ENCODE assay signal across 21 cellular contexts in the genomic region with DNA sequence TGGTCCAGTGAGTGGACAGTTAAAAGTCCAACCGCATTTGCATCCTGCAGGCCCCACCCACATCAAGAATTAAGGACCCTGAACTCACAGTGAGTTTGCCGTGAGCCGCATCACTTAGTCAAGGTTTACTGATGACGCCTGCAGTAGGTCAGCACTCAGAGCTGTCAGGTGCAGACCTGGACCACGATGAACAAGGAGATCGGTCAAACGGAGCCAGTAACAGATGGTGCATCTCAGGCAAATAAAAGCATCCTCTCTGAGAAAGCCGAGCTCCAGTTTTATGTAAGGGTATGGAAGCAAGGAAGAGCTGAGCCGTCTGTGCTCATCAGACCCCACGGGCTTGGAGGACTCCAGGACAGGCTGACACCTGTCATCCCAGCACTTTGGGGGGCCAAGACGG. TPM values are rescaled to one million over a fixed set of nuclear protein-coding genes. Genes with fewer than 3 reads are reported as not detected.
DNase-seq lines count a peak whose midpoint lies in the region; ATAC-seq and TF ChIP-seq lines count a peak whose summit lies in the region.
"Had no signal": no experiment of that assay in that cellular context is flagged by ENCODE, and none has a peak within 500 bp of the region (broad histone marks: within the 10 kb centered on the region; RNA-seq: fewer than 3 reads in every experiment).

No MANE protein-coding gene starts in this region.

- peaks cover 80% of the 10 kb centered on the region for H3K79me2 ChIP-seq in DOHH2 (ENCODE audit: control insufficient read depth, low read length)
- peaks cover 8% of the 10 kb centered on the region for H3K79me2 ChIP-seq in smooth muscle cell (ENCODE audit: low read depth)

- peaks cover 18 to 61% of the 10 kb centered on the region in 2 experiments for H3K79me1 ChIP-seq in IMR-90 (ENCODE audit: low read depth in 1 of 2, low read length in 2 of 2)

- no peak overlapping the region for H3K56ac ChIP-seq in IMR-90 (ENCODE audit: extremely low read depth, insufficient read depth, low read length)

- TF ChIP-seq RAD21 in IMR-90 (IDR thresholded peaks at IDR 0.05; ENCODE audit: low read length), result no peak

- H2AK5ac ChIP-seq in IMR-90 (ENCODE audit: low read depth, low read length), result no peak overlapping the region

- H3K4me3 ChIP-seq in DOHH2 (ENCODE audit: low read length) (peak overlapping the region; percentile 94), IMR-90 (ENCODE audit: insufficient read depth, low read depth, low read length) (no peak overlapping the region), brain microvascular endothelial cell (ENCODE audit: low read depth, low read length) (no peak overlapping the region), smooth muscle cell (no peak overlapping the region)
- H3K4me3 ChIP-seq: MG63 had no signal

- no peak for TF ChIP-seq CTCF in DOHH2 (IDR thresholded peaks at IDR 0.05; ENCODE audit: low read depth, low read length, poor library complexity, severe bottlenecking)
- TF ChIP-seq CTCF in IMR-90 (conservative IDR thresholded peaks at IDR 0.05; ENCODE audit: low read depth, low read length), result no peak
- no peak for TF ChIP-seq CTCF in nephron (IDR thresholded peaks at IDR 0.05; ENCODE audit: unreplicated experiment in 3 of 3)
- no peak for TF ChIP-seq CTCF in GM10266 (IDR thresholded peaks at IDR 0.05; ENCODE audit: control insufficient read depth, insufficient read depth, low read depth, missing control alignments)
- no peak for TF ChIP-seq CTCF in brain microvascular endothelial cell (IDR thresholded peaks at IDR 0.05; ENCODE audit: low read depth, low read length, missing control alignments)
- no peak for TF ChIP-seq CTCF in smooth muscle cell (IDR thresholded peaks at IDR 0.05; ENCODE audit: borderline replicate concordance, insufficient read depth, poor library complexity, severe bottlenecking)

- no peak for ATAC-seq in IMR-90 (ENCODE audit: low read depth)
- ATAC-seq: Panc1 had no signal

- H3K9me2 ChIP-seq in DOHH2 (replicated peaks; ENCODE audit: control insufficient read depth, low read length), result no peaks in the 10 kb centered on the region

- H4K5ac ChIP-seq in IMR-90 (ENCODE audit: low read depth, low read length), result no peak overlapping the region

- no peaks in the 10 kb centered on the region for H3K9me3 ChIP-seq in DOHH2 (ENCODE audit: control insufficient read depth, insufficient read depth, low read length)
- H3K9me3 ChIP-seq in IMR-90 (ENCODE audit: control insufficient read depth, insufficient read depth, low read length), result no peaks in the 10 kb centered on the region
- H3K9me3 ChIP-seq in smooth muscle cell (replicated peaks; ENCODE audit: low read depth), result no peaks in the 10 kb centered on the region
- H3K9me3 ChIP-seq: MG63 had no signal

- no peak overlapping the region for H3K14ac ChIP-seq in IMR-90 (replicated peaks; ENCODE audit: low read depth, low read length)

- H3K36me3 Mint-ChIP-seq in nephron (ENCODE audit: low read depth), result no peaks in the 10 kb centered on the region

- H3K36me3 ChIP-seq in DOHH2 (ENCODE audit: control insufficient read depth, low read length) (peaks cover 32% of the 10 kb centered on the region), IMR-90 (ENCODE audit: control insufficient read depth, insufficient read depth, low read length) (0 out of 2 replicates have a peak, but pooled peaks cover 1% of the 10 kb centered on the region), brain microvascular endothelial cell (replicated peaks) (no peaks in the 10 kb centered on the region), smooth muscle cell (ENCODE audit: low read depth) (no peaks in the 10 kb centered on the region)

- H2AK9ac ChIP-seq in IMR-90 (replicated peaks; ENCODE audit: low read depth, low read length, poor library complexity), result peak overlapping the region; percentile 56

- no peak overlapping the region for H2BK20ac ChIP-seq in IMR-90 (ENCODE audit: low read depth, low read length)

- POLR2A ChIA-PET in IMR-90 (lab: Charles Lee; ENCODE audit: unreplicated experiment) (no interaction called here), HEK293T (lab: Yijun Ruan, JAX) (no interaction called here)

- H3F3A ChIP-seq in DOHH2 (ENCODE audit: control insufficient read depth, insufficient read depth) (peaks cover 64% of the 10 kb centered on the region), smooth muscle cell (ENCODE audit: low read depth) (no peaks in the 10 kb centered on the region)

- no peak overlapping the region for H4K91ac ChIP-seq in IMR-90 (ENCODE audit: insufficient read depth, low read depth, low read length)

- CTCF ChIA-PET in IMR-90 (lab: Yijun Ruan, JAX), result no interaction called here
- CTCF ChIA-PET in HEK293T (lab: Yijun Ruan, JAX), result no interaction called here

- H3K4me2 ChIP-seq in DOHH2 (ENCODE audit: low read length), result peak overlapping the region; percentile 82
- no peak overlapping the region for H3K4me2 ChIP-seq in IMR-90 (ENCODE audit: low read depth, low read length)
- no peak overlapping the region for H3K4me2 ChIP-seq in smooth muscle cell

- peaks cover 19% of the 10 kb centered on the region for H3K4me1 Mint-ChIP-seq in nephron

- dilution Hi-C loops in IMR-90 (cut with HindIII; ENCODE audit: low sequenced_read_pairs, unreplicated experiment), result no loop called here

- H4K20me1 ChIP-seq in DOHH2 (ENCODE audit: control insufficient read depth, insufficient read depth, low read depth, low read length), result no peaks in the 10 kb centered on the region
- peaks cover 5% of the 10 kb centered on the region; the same call in 1 of the 2 replicates for H4K20me1 ChIP-seq in IMR-90 (ENCODE audit: insufficient read depth, low read length)
- H4K20me1 ChIP-seq in smooth muscle cell (ENCODE audit: low read depth), result no peaks in the 10 kb centered on the region

- H3K4me1 ChIP-seq in DOHH2 (ENCODE audit: control insufficient read depth, low read length) (peaks cover 84% of the 10 kb centered on the region), IMR-90 (ENCODE audit: control insufficient read depth, insufficient read depth, low read length) (peaks cover 3% of the 10 kb centered on the region), smooth muscle cell (ENCODE audit: low read depth) (peaks cover 10% of the 10 kb centered on the region)

- H3K27ac Mint-ChIP-seq in nephron, result no peak overlapping the region
- H3K27ac Mint-ChIP-seq: CD14-positive monocyte; CD8-positive, alpha-beta memory T cell had no signal

- no peaks in the 10 kb centered on the region for H3K9me3 Mint-ChIP-seq in nephron
- H3K9me3 Mint-ChIP-seq: CD8-positive, alpha-beta memory T cell had no signal

- H2BK15ac ChIP-seq in IMR-90 (ENCODE audit: low read depth, low read length), result no peak overlapping the region

- H3K18ac ChIP-seq in IMR-90 (ENCODE audit: low read depth, low read length), result no peak overlapping the region

- H3K4ac ChIP-seq in IMR-90 (ENCODE audit: low read depth, low read length), result no peak overlapping the region

- in situ Hi-C loops in IMR-90 (cut with MboI; ENCODE audit: low sequenced_read_pairs) (no loop called here), brain microvascular endothelial cell (cut with HindIII; ENCODE audit: low pct_ligation_motif_present, low sequenced_read_pairs) (no loop called here)

- H2AFZ ChIP-seq in IMR-90 (replicated peaks; ENCODE audit: low read length, poor library complexity) (no peak overlapping the region), smooth muscle cell (ENCODE audit: low read depth) (no peak overlapping the region)

- H3K9ac ChIP-seq in IMR-90 (ENCODE audit: low read depth, low read length) (no peak overlapping the region), smooth muscle cell (ENCODE audit: low read depth) (no peak overlapping the region)

- WGBS in IMR-90 (ENCODE audit: extremely low coverage in 2 of 2, insufficient read length in 1 of 2), 2 experiments, result 85% methylated on average over 8 of the region's 11 CpGs; no CpG with 5 or more reads in 1 of the 2 experiments
- 87% methylated on average over 11 of the region's 11 CpGs for WGBS in smooth muscle cell (ENCODE audit: low lambda C conversion rate)

- TF ChIP-seq POLR2A in IMR-90 (IDR thresholded peaks at IDR 0.05; ENCODE audit: low read depth, low read length), result no peak

- DNase-seq in IMR-90 (no peak), cerebellar cortex (ENCODE audit: low spot score) (peak; percentile 60), GM10266 (ENCODE audit: extremely low spot score) (no peak), brain microvascular endothelial cell (no peak), smooth muscle cell (lab: John Stamatoyannopoulos, UW; ENCODE audit: unreplicated experiment) (no peak), HEK293T (ENCODE audit: extremely low spot score) (no peak)
- DNase-seq: CD8-positive, alpha-beta memory T cell; DMS 273 treated with DMSO at 0.1 percent for 48 hours; DMS79; KBM-7; MG63; NCI-H2029; NCI-H345; NCI-H510A treated with DMSO at 0.1 percent for 48 hours; NCI-H774; SHP77 had no signal

- no TSS peak for BruUV-seq in IMR-90 (replicated peaks; lab: Mats Ljungman, UMichigan)

- H3K23ac ChIP-seq in IMR-90 (ENCODE audit: low read depth, low read length), result no peak overlapping the region

- H3K4me3 Mint-ChIP-seq in nephron, result peak overlapping the region in 2 of 3 experiments; percentile 12 to 58
- H3K4me3 Mint-ChIP-seq: CD14-positive monocyte had no signal

- H2BK120ac ChIP-seq in IMR-90 (ENCODE audit: low read depth, low read length), result no peak overlapping the region

- H3K27ac ChIP-seq in DOHH2 (ENCODE audit: low read depth, low read length) (peak overlapping the region; percentile 92), IMR-90 (ENCODE audit: insufficient read depth, low read length) (no peak overlapping the region), brain microvascular endothelial cell (no peak overlapping the region), smooth muscle cell (ENCODE audit: low read depth) (no peak overlapping the region)
- H3K27ac ChIP-seq: RWPE1 had no signal

- no peak overlapping the region for H2BK5ac ChIP-seq in IMR-90 (ENCODE audit: low read depth, low read length, poor library complexity, severe bottlenecking)

- no peaks in the 10 kb centered on the region for H3K27me3 ChIP-seq in DOHH2 (ENCODE audit: control insufficient read depth, low read length)
- no peaks in the 10 kb centered on the region for H3K27me3 ChIP-seq in IMR-90 (ENCODE audit: control insufficient read depth, insufficient read depth, low read length)
- H3K27me3 ChIP-seq in brain microvascular endothelial cell (replicated peaks), result no peaks in the 10 kb centered on the region
- no peaks in the 10 kb centered on the region for H3K27me3 ChIP-seq in smooth muscle cell (ENCODE audit: low read depth)
- H3K27me3 ChIP-seq: MG63 had no signal

- no peak overlapping the region for H4K8ac ChIP-seq in IMR-90 (ENCODE audit: low read depth in 2 of 2, low read length in 2 of 2)

- intact Hi-C loops in IMR-90 (cut with micrococcal nuclease), result no loop called here

- peaks cover 18% of the 10 kb centered on the region; the same call in 1 of the 2 replicates for H3K9me1 ChIP-seq in IMR-90 (ENCODE audit: insufficient read depth, low read length)

- no peaks in the 10 kb centered on the region for H3K27me3 Mint-ChIP-seq in nephron (ENCODE audit: low read depth)
- H3K27me3 Mint-ChIP-seq: CD8-positive, alpha-beta memory T cell had no signal

TF ChIP-seq in HEK293T, 16 proteins besides CTCF, POLR2A, EP300 and RAD21 (continues in another document):
- TF ChIP-seq ARNT (IDR thresholded peaks at IDR 0.05), result no peak
- no peak for TF ChIP-seq FOXA1 (IDR thresholded peaks at IDR 0.05)

RNA-seq across cellular contexts. Expression of a gene that starts 4.5 kb away (rescaled TPM):
- 5.6 and 8.8 TPM in 2 replicates for total RNA-seq in IMR-90 (2012; rRNA removed)
- polyA plus RNA-seq in IMR-90 (2012; rRNA removed), result 7.3 and 7.6 TPM in 2 replicates
- 2.5 and 3.2 TPM in 2 replicates for polyA plus RNA-seq in IMR-90 (2012; cell fraction: cytosol; rRNA removed)
- 32.6 and 43.8 TPM in 2 replicates for polyA plus RNA-seq in IMR-90 (2012; cell fraction: nucleus; rRNA removed; ENCODE audit: low replicate concordance)
- total RNA-seq in smooth muscle cell, result 5.4 and 6.8 TPM in 2 replicates
- 2.0 and 5.9 TPM in 2 replicates for polyA plus RNA-seq in smooth muscle cell
